In the genomic region with DNA sequence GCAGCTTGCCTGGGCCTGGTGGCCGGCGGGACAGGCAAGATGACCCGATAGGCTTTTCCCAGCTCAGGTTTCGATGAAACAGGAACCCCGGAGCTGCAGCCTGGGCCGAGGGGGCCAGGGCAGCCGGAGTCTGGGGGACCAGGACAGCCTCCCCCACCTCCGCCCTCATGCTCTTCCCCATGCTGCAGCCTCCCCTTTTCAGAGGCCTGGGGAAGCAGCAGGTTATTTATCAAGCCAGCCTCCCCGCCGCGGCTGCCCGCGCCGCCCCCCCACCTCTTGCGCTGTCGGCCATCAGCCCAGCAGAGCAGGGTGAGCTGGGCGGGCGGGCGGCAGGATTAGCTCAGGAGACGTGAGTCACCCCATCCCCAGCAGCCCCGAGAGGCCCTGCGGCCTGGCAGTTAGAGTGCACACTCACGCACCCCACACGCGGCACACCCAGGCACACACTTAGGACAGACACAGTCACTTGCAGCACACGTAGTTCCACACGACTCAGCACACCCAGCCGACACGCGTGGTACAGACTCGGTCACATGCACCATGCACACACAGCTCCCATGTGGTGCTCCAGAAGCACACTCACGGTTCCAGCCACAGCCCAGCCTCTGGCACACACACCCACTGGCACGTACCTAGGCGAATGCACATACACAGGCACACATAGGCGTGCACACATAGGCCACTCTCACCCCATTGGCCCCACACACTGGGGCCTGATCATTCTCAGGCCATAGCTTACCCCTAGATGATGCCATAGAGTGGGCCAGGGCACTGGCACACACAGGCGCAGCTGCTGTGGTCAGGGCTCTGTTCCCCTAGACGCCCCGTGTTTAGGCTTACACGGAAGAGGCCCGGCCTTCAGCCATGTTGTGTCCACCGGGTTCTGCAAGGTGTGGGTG, we compare ENCODE assay signal across 8 cellular contexts. TPM values are rescaled to one million over a fixed set of nuclear protein-coding genes. Genes with fewer than 3 reads are reported as not detected.
A peak's percentile ranks its signal among the peaks of the same experiment; 100 is the strongest.
DNase-seq lines count a peak whose midpoint lies in the region; ATAC-seq and TF ChIP-seq lines count a peak whose summit lies in the region.

No MANE protein-coding gene starts in this region.

- peak overlapping the region; percentile 9 for H3K4me3 ChIP-seq in fibroblast of the aortic adventitia (ENCODE audit: low read depth, low read length)
- H3K4me3 ChIP-seq in osteoblast (ENCODE audit: insufficient read depth, low read length), result peak overlapping the region; percentile 31

- peak; percentile 29 for ATAC-seq in HG02678 (IDR thresholded peaks at IDR 0.05; ENCODE audit: unreplicated experiment)

- peaks cover 49% of the 10 kb centered on the region for H4K20me1 ChIP-seq in osteoblast (ENCODE audit: insufficient read depth, low read length)

- peak overlapping the region; percentile 69 for H3K4me2 ChIP-seq in osteoblast (ENCODE audit: insufficient read depth, low read length)

- H3K27ac ChIP-seq in osteoblast (ENCODE audit: low read depth, low read length), result peak overlapping the region; percentile 98

- H3K9me3 ChIP-seq in osteoblast (ENCODE audit: low read depth, low read length), result no peaks in the 10 kb centered on the region

- TF ChIP-seq CTCF in fibroblast of the aortic adventitia (IDR thresholded peaks at IDR 0.05; ENCODE audit: insufficient read depth, low read length) (no peak), osteoblast (IDR thresholded peaks at IDR 0.05; ENCODE audit: extremely low read depth, low read depth, low read length) (no peak)

- peaks cover 14% of the 10 kb centered on the region for H3K36me3 ChIP-seq in osteoblast (ENCODE audit: insufficient read depth, low read length)

- peaks cover 92% of the 10 kb centered on the region for H3K4me1 ChIP-seq in osteoblast (ENCODE audit: insufficient read depth, low read length)

- DNase-seq in GDM1 (lab: John Stamatoyannopoulos, UW) (peak; percentile 71), T1000 (lab: John Stamatoyannopoulos, UW) (peak; percentile 86), fibroblast of the aortic adventitia (ENCODE audit: low read depth) (peak; percentile 92), osteoblast (ENCODE audit: insufficient read length, low spot score, missing footprints) (peak; percentile 99), NCI-H2171 (lab: John Stamatoyannopoulos, UW) (no peak), germinal center (ENCODE audit: low spot score) (no peak), NCI-H1092 (lab: John Stamatoyannopoulos, UW) (no peak)

- H3K27me3 ChIP-seq in osteoblast (ENCODE audit: insufficient read depth, low read length), result no peaks in the 10 kb centered on the region

- no peak overlapping the region for H2AFZ ChIP-seq in osteoblast (ENCODE audit: low read length)

- peaks cover 85% of the 10 kb centered on the region for H3K79me2 ChIP-seq in osteoblast (ENCODE audit: insufficient read depth, low read length)

RNA-seq across cellular contexts. Expression of a gene that starts 13.0 kb away (rescaled TPM):
- total RNA-seq in fibroblast of the aortic adventitia (ENCODE audit: low replicate concordance) (26.1 and 75.9 TPM in 2 replicates), osteoblast (186 and 210 TPM in 2 replicates)

Comparison
In these comparisons a context has a peak if more than half of its experiments do, and no peak if none do; other contexts are left out.
1. DNase-seq: peak in GDM1 (single experiment), T1000 (single experiment), fibroblast of the aortic adventitia (single experiment) and osteoblast (single experiment); none in NCI-H2171 (single experiment), germinal center (single experiment) and NCI-H1092 (single experiment).